8 cellular contexts compared by ENCODE assay signal in the genomic region with DNA sequence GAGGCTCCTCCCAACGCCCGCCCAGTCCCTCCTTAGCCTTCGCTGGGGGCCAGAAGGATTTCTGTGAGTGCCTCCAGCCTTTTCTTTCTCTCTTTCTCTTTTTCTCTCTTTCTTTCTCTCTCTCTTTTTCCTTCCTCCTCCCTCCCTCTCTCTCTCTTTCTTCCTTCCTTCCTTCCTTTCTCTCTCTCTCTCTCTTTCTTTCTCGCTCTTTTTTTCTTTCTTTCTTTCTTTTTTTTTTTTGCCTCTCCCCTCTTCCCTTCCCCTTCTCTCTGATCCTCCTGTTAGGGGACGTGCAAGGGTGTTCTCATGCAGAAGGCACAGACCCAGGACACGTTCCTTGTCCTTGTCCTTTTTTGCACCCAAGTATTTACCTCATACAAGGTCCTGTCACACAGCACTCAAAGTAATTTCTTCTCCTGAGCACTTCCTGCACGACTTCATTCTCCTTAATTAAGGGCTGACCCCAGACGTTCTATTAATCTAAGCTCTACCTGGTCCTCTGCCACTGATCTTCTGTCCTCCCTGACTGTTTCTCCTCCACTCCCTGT. TPM values are rescaled to one million over a fixed set of nuclear protein-coding genes. Genes with fewer than 3 reads are reported as not detected.
DNase-seq lines count a peak whose midpoint lies in the region; FAIRE-seq and TF ChIP-seq lines count a peak whose summit lies in the region.

No MANE protein-coding gene starts in this region.

- H3K27me3 ChIP-seq in CD4-positive, alpha-beta memory T cell (ENCODE audit: insufficient read depth, low read length): no peaks in the 10 kb centered on the region

- DNase-seq in CD4-positive, alpha-beta memory T cell: no peak
- DNase-seq in LHCN-M2 (ENCODE audit: low read depth): peak; percentile 48
- DNase-seq in dedifferentiated amniotic fluid mesenchymal stem cell (ENCODE audit: extremely low spot score): peak; percentile 27
- no peak for DNase-seq in RCC 7860 (ENCODE audit: low spot score)
- DNase-seq in NCI-H146 treated with DMSO at 0.1 percent for 48 hours (lab: John Stamatoyannopoulos, UW; ENCODE audit: unreplicated experiment): no peak
- DNase-seq in activated effector memory CD4-positive, alpha-beta T cell treated with Interleukin-2 at 50 U/mL for 16 hours: no peak
- DNase-seq in NCI-H2227 treated with DMSO at 0.1 percent for 48 hours (lab: John Stamatoyannopoulos, UW): no peak

- CTCF ChIA-PET in CD4-positive, alpha-beta memory T cell (lab: Charles Lee; ENCODE audit: partially characterized antibody): interaction anchor here (0.9 to 1.6 kb wide), 5 partner anchors 9 to 771 kb away, joined by 3 to 5 read pairs (median 3); no protein-coding TSS in a partner anchor

- H3K4me1 ChIP-seq in CD4-positive, alpha-beta memory T cell (ENCODE audit: insufficient read depth, low read length): peaks cover 20% of the 10 kb centered on the region

- H3K4me3 ChIP-seq in CD4-positive, alpha-beta memory T cell (ENCODE audit: low read length in 2 of 2): peak overlapping the region; percentile 25 to 94

- intact Hi-C loops in CD4-positive, alpha-beta memory T cell (cut with micrococcal nuclease): loop anchor here (1.0 kb wide), 2 partner anchors 14 to 31 kb away; a partner anchor contains a TSS

- peaks cover 0 to 4% of the 10 kb centered on the region in 2 donors for H3K27me3 Mint-ChIP-seq in CD4-positive, alpha-beta memory T cell
- peaks cover 18% of the 10 kb centered on the region for H3K27me3 Mint-ChIP-seq in nephron (ENCODE audit: low read depth)

- FAIRE-seq in RCC 7860 (lab: Jason Lieb, UNC): no peak

- H3K36me3 Mint-ChIP-seq in CD4-positive, alpha-beta memory T cell: peaks cover 0 to 9% of the 10 kb centered on the region in 2 donors
- no peaks in the 10 kb centered on the region for H3K36me3 Mint-ChIP-seq in nephron (ENCODE audit: low read depth)

- POLR2A ChIA-PET in CD4-positive, alpha-beta memory T cell (lab: Charles Lee; ENCODE audit: partially characterized antibody): interaction anchor here (0.7 to 1.6 kb wide), 6 partner anchors 13 to 115 kb away, joined by 3 to 20 read pairs (median 3); a partner anchor contains a TSS

- no peak for TF ChIP-seq CTCF in nephron (IDR thresholded peaks at IDR 0.05; ENCODE audit: unreplicated experiment in 3 of 3)

- peak overlapping the region; percentile 86 to 95 (median 90) for H3K4me3 Mint-ChIP-seq in CD4-positive, alpha-beta memory T cell
- peak overlapping the region; percentile 81 to 91 (median 86) for H3K4me3 Mint-ChIP-seq in nephron

- H3K9me3 ChIP-seq in CD4-positive, alpha-beta memory T cell (ENCODE audit: control insufficient read depth in 1 of 2, low read length in 2 of 2): no peaks in the 10 kb centered on the region

- H3K27ac ChIP-seq in CD4-positive, alpha-beta memory T cell (ENCODE audit: low read depth, low read length): peak overlapping the region; percentile 63

- H3K27ac Mint-ChIP-seq in CD4-positive, alpha-beta memory T cell: peak overlapping the region; percentile 81 to 95 (median 88)
- peak overlapping the region in 1 of 3 experiments; percentile 21 for H3K27ac Mint-ChIP-seq in nephron

- H3K9me3 Mint-ChIP-seq in CD4-positive, alpha-beta memory T cell: peaks cover 0 to under 1% (median 0%) of the 10 kb centered on the region in 8 donors
- no peaks in the 10 kb centered on the region for H3K9me3 Mint-ChIP-seq in nephron

- H3K4me1 Mint-ChIP-seq in CD4-positive, alpha-beta memory T cell: peaks cover 21 to 38% (median 27%) of the 10 kb centered on the region in 4 donors
- H3K4me1 Mint-ChIP-seq in nephron: peaks cover 11% of the 10 kb centered on the region

- H3K36me3 ChIP-seq in CD4-positive, alpha-beta memory T cell (ENCODE audit: insufficient read depth, low read length): no peaks in the 10 kb centered on the region

RNA-seq across cellular contexts. Expression of a gene that starts 0.3 kb away (rescaled TPM):
- total RNA-seq in CD4-positive, alpha-beta memory T cell: 100 to 1,000 TPM in 1 of 2 experiments, 10 to 100 TPM in 1; 99.2 to 109 TPM
- 10 to 100 TPM in 1 of 2 donors, 1 to 10 TPM in 1; 1.8 to 12.1 TPM for polyA plus RNA-seq in CD4-positive, alpha-beta memory T cell
- total RNA-seq in LHCN-M2 (2014; rRNA removed): 4.5 and 6.2 TPM in 2 replicates
- 3.0 TPM for polyA plus RNA-seq in LHCN-M2 (2012)

RNA-seq across cellular contexts. Expression of a gene that starts 31.7 kb away (rescaled TPM):
- total RNA-seq in CD4-positive, alpha-beta memory T cell: 1 to 10 TPM; 2.8 to 3.0 TPM
- under 1 TPM in 1 of 2 donors, not detected in 1; 0.69 TPM for polyA plus RNA-seq in CD4-positive, alpha-beta memory T cell
- total RNA-seq in LHCN-M2 (2014; rRNA removed): under 0.01 TPM in 1 of 2 replicates, not detected in the other
- not detected for polyA plus RNA-seq in LHCN-M2 (2012)

Comparison
In these comparisons a context has a peak if more than half of its experiments do, and no peak if none do; other contexts are left out.
1. DNase-seq: peak in LHCN-M2 (single experiment) and dedifferentiated amniotic fluid mesenchymal stem cell (single experiment); none in CD4-positive, alpha-beta memory T cell (0 of 5), RCC 7860 (single experiment), NCI-H146 treated with DMSO at 0.1 percent for 48 hours (single experiment), activated effector memory CD4-positive, alpha-beta T cell treated with Interleukin-2 at 50 U/mL for 16 hours (single experiment) and NCI-H2227 treated with DMSO at 0.1 percent for 48 hours (single experiment).
2. RNA of a gene that starts 0.3 kb away (total RNA-seq): 99.2 to 109 TPM in CD4-positive, alpha-beta memory T cell; 4.5 to 6.2 TPM in LHCN-M2; every median in the first group is over 10 times any median in the second.